ENCODE assay signal across 26 cellular contexts in the genomic region with DNA sequence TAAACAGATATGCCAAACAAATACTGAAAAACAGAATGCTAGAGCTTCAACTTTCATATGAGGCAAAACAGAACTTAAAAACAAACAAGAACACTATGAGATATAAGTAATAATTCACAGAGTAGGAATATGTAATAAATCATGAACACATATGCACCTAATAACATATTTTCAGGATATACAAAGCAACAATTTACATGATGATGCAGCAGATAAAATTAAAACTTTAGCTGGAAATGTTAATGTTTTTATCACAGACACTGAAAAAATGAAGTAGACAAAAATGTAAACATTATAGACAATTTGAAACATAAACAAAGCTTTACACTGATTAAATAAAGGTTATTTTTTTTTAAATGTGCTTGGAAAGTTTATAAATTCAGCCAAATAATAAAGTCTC.
"Had no signal": no experiment of that assay in that cellular context is flagged by ENCODE, and none has a peak within 500 bp of the region (broad histone marks: within the 10 kb centered on the region; RNA-seq: fewer than 3 reads in every experiment).

No MANE protein-coding gene starts in this region.

- H3K9me3 ChIP-seq: adrenal gland, ascending aorta, body of pancreas, SJSA1 had no signal

- H3K27ac ChIP-seq: adrenal gland, ascending aorta, body of pancreas, SJSA1 had no signal

- H3K4me3 ChIP-seq: adrenal gland, ascending aorta, body of pancreas, SJSA1 had no signal

- H3K27me3 ChIP-seq: adrenal gland, ascending aorta, body of pancreas, SJSA1 had no signal

- ATAC-seq: activated T-cell treated with anti-CD3 and anti-CD28 coated beads, Interleukin-2, amount 50 U/mL, for 4 hours; body of pancreas; Panc1; SK-N-SH treated with all-trans-retinoic acid at 6 μM for 48 hours had no signal

- DNase-seq: activated B cell treated with CpG ODN at 0.5 μM for 24 hours; activated CD4-positive, alpha-beta memory T cell treated with anti-CD3 and anti-CD28 coated beads for 36 hours; activated CD4-positive, alpha-beta T cell treated with anti-CD3 and anti-CD28 coated beads for 1 hour; activated CD4-positive, alpha-beta T cell treated with anti-CD3 and anti-CD28 coated beads, Interleukin-2, amount 10 ng/mL, durations not matched to agents 24 days and 14 days; activated CD8-positive, alpha-beta memory T cell treated with anti-CD3 and anti-CD28 coated beads for 24 hours; activated effector memory CD4-positive, alpha-beta T cell treated with anti-CD3 and anti-CD28 coated beads, Interleukin-2, amount 50 U/mL, for 16 hours; activated naive CD4-positive, alpha-beta T cell treated with anti-CD3 and anti-CD28 coated beads, Interleukin-2, amount 10 ng/mL, durations not matched to agents 7 days and 5 days; activated naive CD8-positive, alpha-beta T cell treated with anti-CD3 and anti-CD28 coated beads, Interleukin-2, amount 10 ng/mL, durations not matched to agents 7 days and 5 days; activated T-cell treated with anti-CD3 and anti-CD28 coated beads, Interleukin-2, amount 50 U/mL, for 4 hours; adrenal gland; body of pancreas; central memory CD4-positive, alpha-beta T cell; Karpas-422; NCI-H1105 treated with DMSO at 0.1 percent for 48 hours; NCI-H1436 treated with DMSO at 0.1 percent for 48 hours; NCI-H187; NCI-H2081; NCI-H524 treated with DMSO at 0.1 percent for 48 hours; NCI-H774; Right ventricle myocardium superior; RPMI8226; T-helper 9 cell had no signal

- H3K4me1 ChIP-seq: adrenal gland, ascending aorta, body of pancreas, SJSA1 had no signal

- H3K36me3 ChIP-seq: adrenal gland, ascending aorta, SJSA1 had no signal
